ENCODE assay signal across 12 cellular contexts in the genomic region with DNA sequence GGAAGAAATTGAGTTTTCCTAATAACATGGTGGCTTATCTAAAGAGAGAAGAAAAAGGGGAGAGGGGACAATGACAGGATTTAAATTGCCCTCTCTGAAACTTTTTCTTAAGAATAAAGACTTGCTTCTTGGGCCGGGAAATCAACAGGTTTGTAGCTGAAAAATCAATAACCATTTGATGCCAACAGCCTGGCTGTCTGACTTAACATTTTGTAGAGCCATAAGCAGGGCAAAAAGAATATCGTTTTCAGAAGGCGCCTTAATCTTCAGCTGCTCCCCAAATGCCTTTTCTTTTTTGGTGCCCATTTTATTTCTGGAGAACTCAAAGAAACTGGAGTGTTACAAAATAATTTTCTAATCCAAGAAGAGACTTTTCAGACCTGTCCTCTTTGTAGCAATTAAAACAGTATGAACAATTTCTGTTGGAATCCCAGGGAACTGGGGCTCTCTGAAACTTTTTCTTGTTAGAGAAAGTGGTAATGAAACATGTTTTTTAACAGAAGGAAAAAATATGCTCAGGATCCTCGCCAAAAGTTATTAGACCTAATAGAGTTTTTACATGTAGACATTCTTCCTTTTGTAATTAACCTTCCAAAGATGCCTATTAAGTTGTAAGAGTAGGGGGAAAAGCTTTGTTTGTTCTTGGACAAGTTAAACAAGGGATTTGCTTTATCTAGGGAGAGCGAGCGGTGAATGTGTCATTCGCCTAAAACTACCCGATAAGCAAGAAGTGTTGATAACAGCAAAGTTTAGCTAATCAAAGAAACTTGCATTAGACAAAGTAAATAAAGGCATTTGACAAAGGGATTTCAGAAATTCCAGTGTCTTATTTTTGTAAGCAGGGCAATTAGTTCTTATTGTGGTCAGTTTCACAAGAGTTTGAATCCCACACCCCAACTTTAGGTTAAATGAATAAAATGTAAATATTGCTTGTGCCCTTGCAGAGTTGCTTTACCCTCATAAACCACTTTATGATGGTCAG. TPM values are rescaled to one million over a fixed set of nuclear protein-coding genes. Genes with fewer than 3 reads are reported as not detected.
A peak's percentile ranks its signal among the peaks of the same experiment; 100 is the strongest.
DNase-seq lines count a peak whose midpoint lies in the region; ATAC-seq and TF ChIP-seq lines count a peak whose summit lies in the region.
"Had no signal": no experiment of that assay in that cellular context is flagged by ENCODE, and none has a peak within 500 bp of the region (broad histone marks: within the 10 kb centered on the region; RNA-seq: fewer than 3 reads in every experiment).

No MANE protein-coding gene starts in this region.

- ATAC-seq in HG02840 (IDR thresholded peaks at IDR 0.05; ENCODE audit: low FRiP score, unreplicated experiment) = no peak
- ATAC-seq: left colon; PC-3; stimulated activated naive CD8-positive, alpha-beta T cell treated with anti-CD3 and anti-CD28 coated beads, Interleukin-15, Interleukin-2, amounts not matched to agents 100 U/mL and 50 U/mL, for 24 hours had no signal

- no peaks in the 10 kb centered on the region for H3K9me3 ChIP-seq in endocrine pancreas (ENCODE audit: control insufficient read depth, low read length)
- no peaks in the 10 kb centered on the region for H3K9me3 ChIP-seq in mucosa of stomach (ENCODE audit: control insufficient read depth, low read length)
- no peaks in the 10 kb centered on the region for H3K9me3 ChIP-seq in thyroid gland

- H3K27ac ChIP-seq in thyroid gland = peak overlapping the region; percentile 90 to 97 (median 97)
- no peak overlapping the region for H3K27ac ChIP-seq in substantia nigra (ENCODE audit: low read depth, low read length, poor library complexity, severe bottlenecking)

- H3K9ac ChIP-seq in endocrine pancreas (ENCODE audit: control insufficient read depth, insufficient read depth, low read length) (no peak overlapping the region), mucosa of stomach (ENCODE audit: low read length) (peak overlapping the region; percentile 77)

- peak overlapping the region; percentile 3 for H3K4me3 ChIP-seq in endocrine pancreas (ENCODE audit: control insufficient read depth, insufficient read depth, low read length)
- no peak overlapping the region for H3K4me3 ChIP-seq in mucosa of stomach (ENCODE audit: low read length)
- peak overlapping the region in 2 of 3 donors; percentile 43 to 81 for H3K4me3 ChIP-seq in thyroid gland (replicated peaks in 1 of 3)

- intact Hi-C loops in thyroid gland (cut with DNase I) = loop anchor here (10.0 kb wide), 1 partner anchor 165 kb away; no protein-coding TSS in a partner anchor

- WGBS in thyroid gland, 2 donors = 53 to 58% methylated on average over 8 of the region's 8 CpGs

- H3K36me3 ChIP-seq in endocrine pancreas (ENCODE audit: control insufficient read depth, insufficient read depth, low read length) = no peaks in the 10 kb centered on the region
- H3K36me3 ChIP-seq in mucosa of stomach (ENCODE audit: control insufficient read depth, insufficient read depth, low read length) = no peaks in the 10 kb centered on the region
- H3K36me3 ChIP-seq in thyroid gland = no peaks in the 10 kb centered on the region

- DNase-seq in RPMI7951 (ENCODE audit: low read depth) (peak; percentile 39), thyroid gland (no peak), substantia nigra (lab: John Stamatoyannopoulos, UW) (no peak), SKM-1 treated with dmso at 0.1 percent for 144 hours (lab: John Stamatoyannopoulos, UW; ENCODE audit: unreplicated experiment) (no peak)
- DNase-seq: activated CD4-positive, CD25-positive, alpha-beta regulatory T cell; left colon; NCI-H1436; PC-3; stimulated activated naive CD8-positive, alpha-beta T cell treated with anti-CD3 and anti-CD28 coated beads, Interleukin-15, Interleukin-2, amounts not matched to agents 100 U/mL and 50 U/mL, for 24 hours had no signal

- H3K27me3 ChIP-seq in endocrine pancreas (ENCODE audit: control insufficient read depth, insufficient read depth, low read length) (no peaks in the 10 kb centered on the region), mucosa of stomach (ENCODE audit: control insufficient read depth, insufficient read depth, low read length) (no peaks in the 10 kb centered on the region), thyroid gland (no peaks in the 10 kb centered on the region)

- H3K4me1 ChIP-seq in endocrine pancreas (ENCODE audit: control insufficient read depth, insufficient read depth, low read length) (no peaks in the 10 kb centered on the region), mucosa of stomach (ENCODE audit: control insufficient read depth, insufficient read depth, low read length) (peaks cover 18% of the 10 kb centered on the region), thyroid gland (peaks cover 21 to 37% of the 10 kb centered on the region in 2 donors)

- TF ChIP-seq POLR2A in thyroid gland (IDR thresholded peaks at IDR 0.05) = no peak

- TF ChIP-seq CTCF in thyroid gland (IDR thresholded peaks at IDR 0.05) = no peak

RNA-seq across cellular contexts. Expression of a gene that starts 2.2 kb away (rescaled TPM):
- total RNA-seq in RPMI7951 (2014; rRNA removed; shearing (Covaris generic)) = 37.4 and 48.5 TPM in 2 replicates
- 10 to 100 TPM; 13.6 to 31.5 (median 20.5) TPM for total RNA-seq in thyroid gland
- total RNA-seq: PC-3 had no signal
